13 cellular contexts compared by ENCODE assay signal in the genomic region with DNA sequence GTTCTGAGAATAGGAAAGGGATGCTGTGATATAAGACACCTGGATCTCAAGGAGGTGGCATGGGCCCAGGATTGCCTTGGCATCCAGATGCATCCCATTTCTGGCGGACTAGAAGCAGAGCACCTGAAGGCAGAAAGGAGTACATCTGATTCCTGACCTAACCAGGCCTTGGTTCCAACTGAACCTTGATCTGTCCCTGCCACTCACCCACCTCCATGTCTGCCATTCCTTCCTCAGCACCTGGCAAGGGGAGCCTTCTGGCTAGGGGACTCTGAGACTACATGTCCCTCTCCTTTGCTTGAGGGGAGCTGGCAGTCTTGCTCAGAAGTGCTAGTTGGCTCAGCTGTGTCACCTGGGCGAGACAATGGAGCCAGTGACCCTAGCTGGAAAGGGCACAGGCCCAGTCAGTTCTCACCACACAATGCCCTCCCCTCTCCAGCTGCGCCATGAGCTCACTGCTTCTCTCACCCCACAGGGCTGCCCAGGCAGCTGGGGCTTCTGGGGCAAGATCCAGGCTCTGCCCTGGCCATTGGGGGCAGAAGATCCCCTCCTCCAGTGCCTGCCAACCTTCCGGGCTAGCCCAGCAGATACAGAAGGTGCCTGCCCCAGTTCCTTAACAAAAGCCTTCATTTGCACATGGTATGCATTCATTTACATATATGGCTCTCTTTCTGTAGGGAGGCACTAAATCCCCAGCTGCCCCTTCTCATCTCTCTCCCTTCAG.
DNase-seq lines count a peak whose midpoint lies in the region; ATAC-seq and TF ChIP-seq lines count a peak whose summit lies in the region.
"Had no signal": no experiment of that assay in that cellular context is flagged by ENCODE, and none has a peak within 500 bp of the region (broad histone marks: within the 10 kb centered on the region; RNA-seq: fewer than 3 reads in every experiment).

No MANE protein-coding gene starts in this region.

- H3K4me3 ChIP-seq in NT2/D1 (ENCODE audit: insufficient read length, low read depth), result peak overlapping the region; percentile 0

- peak; percentile 52 for DNase-seq in DMS53 (lab: John Stamatoyannopoulos, UW)
- no peak for DNase-seq in DMS53 treated with DMSO at 0.1 percent for 48 hours (lab: John Stamatoyannopoulos, UW; ENCODE audit: unreplicated experiment)
- peak; percentile 77 for DNase-seq in NT2/D1 (ENCODE audit: low read depth, low spot score)
- DNase-seq in hypothalamus (lab: John Stamatoyannopoulos, UW), result peak in 40 of 51 donors; percentile 21 to 91 (median 76)
- DNase-seq in putamen (ENCODE audit: low spot score), result peak; percentile 91
- DNase-seq in LoVo (ENCODE audit: low spot score), result no peak
- DNase-seq: amniotic stem cell, left cardiac atrium, NCI-H1417 had no signal

- H3K36me3 ChIP-seq in NT2/D1 (ENCODE audit: insufficient read depth, insufficient read length, low read length), result peaks cover 48% of the 10 kb centered on the region

- peaks cover 11% of the 10 kb centered on the region for H3K27me3 ChIP-seq in NT2/D1 (ENCODE audit: insufficient read depth, insufficient read length)

- H3K4me1 ChIP-seq in NT2/D1 (ENCODE audit: insufficient read depth, insufficient read length), result peaks cover 24% of the 10 kb centered on the region

- ATAC-seq in HG03442 (IDR thresholded peaks at IDR 0.05; ENCODE audit: unreplicated experiment) (no peak), SK-N-SH treated with all-trans-retinoic acid at 6 μM for 48 hours (no peak)
- ATAC-seq: activated CD4-positive, CD25-positive, alpha-beta regulatory T cell treated with anti-CD3 and anti-CD28 coated beads, Interleukin-2, amount 50 U/mL, for 24 hours; esophagus mucosa; left cardiac atrium had no signal

- peak overlapping the region; percentile 27 for H3K9ac ChIP-seq in NT2/D1 (ENCODE audit: insufficient read length, low read depth)

- H3K9me3 ChIP-seq in NT2/D1 (ENCODE audit: insufficient read depth, low read length), result no peaks in the 10 kb centered on the region

TF ChIP-seq in SK-N-SH treated with all-trans-retinoic acid at 6 μM for 48 hours, 23 proteins besides CTCF, POLR2A, EP300 and RAD21:
- no peak for TF ChIP-seq TCF4 (CRISPR knock-in tag; IDR thresholded peaks at IDR 0.05; ENCODE audit: borderline replicate concordance)
- no peak for TF ChIP-seq ESRRG (CRISPR knock-in tag; IDR thresholded peaks at IDR 0.05)
- TF ChIP-seq RARB (CRISPR knock-in tag; IDR thresholded peaks at IDR 0.05), result no peak
- TF ChIP-seq ZFP30 (CRISPR knock-in tag; IDR thresholded peaks at IDR 0.05), result no peak
- TF ChIP-seq ARNTL (CRISPR knock-in tag; IDR thresholded peaks at IDR 0.05; ENCODE audit: borderline replicate concordance, low read depth), result no peak
- TF ChIP-seq GLIS3 (CRISPR knock-in tag; IDR thresholded peaks at IDR 0.05), result no peak
- TF ChIP-seq ZNF70 (CRISPR knock-in tag; IDR thresholded peaks at IDR 0.05), result no peak
- TF ChIP-seq ISL1 (CRISPR knock-in tag; IDR thresholded peaks at IDR 0.05), result no peak
- TF ChIP-seq ZNF565 (CRISPR knock-in tag; conservative IDR thresholded peaks at IDR 0.05; ENCODE audit: low read depth), result no peak
- TF ChIP-seq ZNF8 (CRISPR knock-in tag; IDR thresholded peaks at IDR 0.05), result no peak
- no peak for TF ChIP-seq TOX (CRISPR knock-in tag; IDR thresholded peaks at IDR 0.05; ENCODE audit: borderline replicate concordance)
- TF ChIP-seq ZC3H10 (CRISPR knock-in tag; IDR thresholded peaks at IDR 0.05), result no peak
- TF ChIP-seq CSDC2 (CRISPR knock-in tag; IDR thresholded peaks at IDR 0.05), result no peak
- no peak for TF ChIP-seq ZFP3 (CRISPR knock-in tag; IDR thresholded peaks at IDR 0.05)
- TF ChIP-seq SNAI2 (CRISPR knock-in tag; IDR thresholded peaks at IDR 0.05), result no peak

Comparison
In these comparisons a context has a peak if more than half of its experiments do, and no peak if none do; other contexts are left out.
1. DNase-seq: peak in DMS53 (single experiment), NT2/D1 (single experiment), hypothalamus (40 of 51) and putamen (single experiment); none in DMS53 treated with DMSO at 0.1 percent for 48 hours (single experiment) and LoVo (single experiment).